Comparison of ENCODE assay signal across 2 cellular contexts in genomic region chr16:84177740-84178070, GRCh38.
TF ChIP-seq lines count a peak whose summit lies in the region.

No MANE protein-coding gene starts in this region.

TF ChIP-seq in HepG2, 621 proteins besides CTCF, POLR2A, EP300 and RAD21:
- TF ChIP-seq, protein P1, sequence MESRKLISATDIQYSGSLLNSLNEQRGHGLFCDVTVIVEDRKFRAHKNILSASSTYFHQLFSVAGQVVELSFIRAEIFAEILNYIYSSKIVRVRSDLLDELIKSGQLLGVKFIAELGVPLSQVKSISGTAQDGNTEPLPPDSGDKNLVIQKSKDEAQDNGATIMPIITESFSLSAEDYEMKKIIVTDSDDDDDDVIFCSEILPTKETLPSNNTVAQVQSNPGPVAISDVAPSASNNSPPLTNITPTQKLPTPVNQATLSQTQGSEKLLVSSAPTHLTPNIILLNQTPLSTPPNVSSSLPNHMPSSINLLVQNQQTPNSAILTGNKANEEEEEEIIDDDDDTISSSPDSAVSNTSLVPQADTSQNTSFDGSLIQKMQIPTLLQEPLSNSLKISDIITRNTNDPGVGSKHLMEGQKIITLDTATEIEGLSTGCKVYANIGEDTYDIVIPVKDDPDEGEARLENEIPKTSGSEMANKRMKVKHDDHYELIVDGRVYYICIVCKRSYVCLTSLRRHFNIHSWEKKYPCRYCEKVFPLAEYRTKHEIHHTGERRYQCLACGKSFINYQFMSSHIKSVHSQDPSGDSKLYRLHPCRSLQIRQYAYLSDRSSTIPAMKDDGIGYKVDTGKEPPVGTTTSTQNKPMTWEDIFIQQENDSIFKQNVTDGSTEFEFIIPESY (CRISPR knock-in tag; IDR thresholded peaks at IDR 0.05): no peak
- TF ChIP-seq ARNT (IDR thresholded peaks at IDR 0.05) (no peak), TP53 (CRISPR knock-in tag; conservative IDR thresholded peaks at IDR 0.05) (no peak), MXD1 (CRISPR knock-in tag; IDR thresholded peaks at IDR 0.05) (no peak), MED1 (CRISPR knock-in tag; IDR thresholded peaks at IDR 0.05) (no peak), TEAD2 (CRISPR knock-in tag; IDR thresholded peaks at IDR 0.05) (no peak), ZNF616 (CRISPR knock-in tag; IDR thresholded peaks at IDR 0.05; ENCODE audit: low read depth) (no peak), ZHX2 (IDR thresholded peaks at IDR 0.05; ENCODE audit: low read depth) (no peak), ZHX2 (CRISPR knock-in tag; IDR thresholded peaks at IDR 0.05; ENCODE audit: borderline replicate concordance) (no peak), EHMT2 (IDR thresholded peaks at IDR 0.05; ENCODE audit: borderline replicate concordance, low read depth, low read length) (no peak)
- TF ChIP-seq, protein P2, sequence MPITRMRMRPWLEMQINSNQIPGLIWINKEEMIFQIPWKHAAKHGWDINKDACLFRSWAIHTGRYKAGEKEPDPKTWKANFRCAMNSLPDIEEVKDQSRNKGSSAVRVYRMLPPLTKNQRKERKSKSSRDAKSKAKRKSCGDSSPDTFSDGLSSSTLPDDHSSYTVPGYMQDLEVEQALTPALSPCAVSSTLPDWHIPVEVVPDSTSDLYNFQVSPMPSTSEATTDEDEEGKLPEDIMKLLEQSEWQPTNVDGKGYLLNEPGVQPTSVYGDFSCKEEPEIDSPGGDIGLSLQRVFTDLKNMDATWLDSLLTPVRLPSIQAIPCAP (CRISPR knock-in tag; IDR thresholded peaks at IDR 0.05; ENCODE audit: low read depth): no peak

TF ChIP-seq in WTC11, 78 proteins besides CTCF, POLR2A, EP300 and RAD21:
- TF ChIP-seq TEAD1 (CRISPR knock-in tag; IDR thresholded peaks at IDR 0.05): no peak
- TF ChIP-seq, protein P3, sequence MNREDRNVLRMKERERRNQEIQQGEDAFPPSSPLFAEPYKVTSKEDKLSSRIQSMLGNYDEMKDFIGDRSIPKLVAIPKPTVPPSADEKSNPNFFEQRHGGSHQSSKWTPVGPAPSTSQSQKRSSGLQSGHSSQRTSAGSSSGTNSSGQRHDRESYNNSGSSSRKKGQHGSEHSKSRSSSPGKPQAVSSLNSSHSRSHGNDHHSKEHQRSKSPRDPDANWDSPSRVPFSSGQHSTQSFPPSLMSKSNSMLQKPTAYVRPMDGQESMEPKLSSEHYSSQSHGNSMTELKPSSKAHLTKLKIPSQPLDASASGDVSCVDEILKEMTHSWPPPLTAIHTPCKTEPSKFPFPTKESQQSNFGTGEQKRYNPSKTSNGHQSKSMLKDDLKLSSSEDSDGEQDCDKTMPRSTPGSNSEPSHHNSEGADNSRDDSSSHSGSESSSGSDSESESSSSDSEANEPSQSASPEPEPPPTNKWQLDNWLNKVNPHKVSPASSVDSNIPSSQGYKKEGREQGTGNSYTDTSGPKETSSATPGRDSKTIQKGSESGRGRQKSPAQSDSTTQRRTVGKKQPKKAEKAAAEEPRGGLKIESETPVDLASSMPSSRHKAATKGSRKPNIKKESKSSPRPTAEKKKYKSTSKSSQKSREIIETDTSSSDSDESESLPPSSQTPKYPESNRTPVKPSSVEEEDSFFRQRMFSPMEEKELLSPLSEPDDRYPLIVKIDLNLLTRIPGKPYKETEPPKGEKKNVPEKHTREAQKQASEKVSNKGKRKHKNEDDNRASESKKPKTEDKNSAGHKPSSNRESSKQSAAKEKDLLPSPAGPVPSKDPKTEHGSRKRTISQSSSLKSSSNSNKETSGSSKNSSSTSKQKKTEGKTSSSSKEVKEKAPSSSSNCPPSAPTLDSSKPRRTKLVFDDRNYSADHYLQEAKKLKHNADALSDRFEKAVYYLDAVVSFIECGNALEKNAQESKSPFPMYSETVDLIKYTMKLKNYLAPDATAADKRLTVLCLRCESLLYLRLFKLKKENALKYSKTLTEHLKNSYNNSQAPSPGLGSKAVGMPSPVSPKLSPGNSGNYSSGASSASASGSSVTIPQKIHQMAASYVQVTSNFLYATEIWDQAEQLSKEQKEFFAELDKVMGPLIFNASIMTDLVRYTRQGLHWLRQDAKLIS (CRISPR knock-in tag; IDR thresholded peaks at IDR 0.05; ENCODE audit: borderline replicate concordance): no peak
- no peak for TF ChIP-seq JAZF1 (CRISPR knock-in tag; IDR thresholded peaks at IDR 0.05)
- TF ChIP-seq, protein P4, sequence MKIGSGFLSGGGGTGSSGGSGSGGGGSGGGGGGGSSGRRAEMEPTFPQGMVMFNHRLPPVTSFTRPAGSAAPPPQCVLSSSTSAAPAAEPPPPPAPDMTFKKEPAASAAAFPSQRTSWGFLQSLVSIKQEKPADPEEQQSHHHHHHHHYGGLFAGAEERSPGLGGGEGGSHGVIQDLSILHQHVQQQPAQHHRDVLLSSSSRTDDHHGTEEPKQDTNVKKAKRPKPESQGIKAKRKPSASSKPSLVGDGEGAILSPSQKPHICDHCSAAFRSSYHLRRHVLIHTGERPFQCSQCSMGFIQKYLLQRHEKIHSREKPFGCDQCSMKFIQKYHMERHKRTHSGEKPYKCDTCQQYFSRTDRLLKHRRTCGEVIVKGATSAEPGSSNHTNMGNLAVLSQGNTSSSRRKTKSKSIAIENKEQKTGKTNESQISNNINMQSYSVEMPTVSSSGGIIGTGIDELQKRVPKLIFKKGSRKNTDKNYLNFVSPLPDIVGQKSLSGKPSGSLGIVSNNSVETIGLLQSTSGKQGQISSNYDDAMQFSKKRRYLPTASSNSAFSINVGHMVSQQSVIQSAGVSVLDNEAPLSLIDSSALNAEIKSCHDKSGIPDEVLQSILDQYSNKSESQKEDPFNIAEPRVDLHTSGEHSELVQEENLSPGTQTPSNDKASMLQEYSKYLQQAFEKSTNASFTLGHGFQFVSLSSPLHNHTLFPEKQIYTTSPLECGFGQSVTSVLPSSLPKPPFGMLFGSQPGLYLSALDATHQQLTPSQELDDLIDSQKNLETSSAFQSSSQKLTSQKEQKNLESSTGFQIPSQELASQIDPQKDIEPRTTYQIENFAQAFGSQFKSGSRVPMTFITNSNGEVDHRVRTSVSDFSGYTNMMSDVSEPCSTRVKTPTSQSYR (CRISPR knock-in tag; IDR thresholded peaks at IDR 0.05): no peak
- TF ChIP-seq GRHL2 (CRISPR knock-in tag; IDR thresholded peaks at IDR 0.05; ENCODE audit: insufficient replicate concordance, severe bottlenecking): no peak
- TF ChIP-seq NR1H2 (CRISPR knock-in tag; IDR thresholded peaks at IDR 0.05): no peak
- no peak for TF ChIP-seq CREB1 (CRISPR knock-in tag; IDR thresholded peaks at IDR 0.05)
- TF ChIP-seq FOXK1 (CRISPR knock-in tag; IDR thresholded peaks at IDR 0.05): no peak
- TF ChIP-seq ELF4 (CRISPR knock-in tag; IDR thresholded peaks at IDR 0.05; ENCODE audit: low read depth): no peak
- no peak for TF ChIP-seq ESRRA (CRISPR knock-in tag; IDR thresholded peaks at IDR 0.05; ENCODE audit: borderline replicate concordance)
- no peak for TF ChIP-seq ZBTB43 (CRISPR knock-in tag; IDR thresholded peaks at IDR 0.05)
- TF ChIP-seq AR (CRISPR knock-in tag; IDR thresholded peaks at IDR 0.05): no peak
- no peak for TF ChIP-seq OVOL2 (CRISPR knock-in tag; IDR thresholded peaks at IDR 0.05; ENCODE audit: borderline replicate concordance)
- no peak for TF ChIP-seq NFYB (CRISPR knock-in tag; conservative IDR thresholded peaks at IDR 0.05; ENCODE audit: low read depth)
- TF ChIP-seq SMAD3 (CRISPR knock-in tag; IDR thresholded peaks at IDR 0.05; ENCODE audit: borderline replicate concordance): no peak
- TF ChIP-seq FOXP1 (CRISPR knock-in tag; IDR thresholded peaks at IDR 0.05; ENCODE audit: borderline replicate concordance): no peak
